Comparison of ENCODE assay signal across 8 cellular contexts in genomic region chr1:2199042-2199810, GRCh38. TPM values are rescaled to one million over a fixed set of nuclear protein-coding genes. Genes with fewer than 3 reads are reported as not detected.
DNase-seq lines count a peak whose midpoint lies in the region; ATAC-seq, FAIRE-seq and TF ChIP-seq lines count a peak whose summit lies in the region.

No MANE protein-coding gene starts in this region.

- BruUV-seq in HepG2 (replicated peaks; lab: Mats Ljungman, UMichigan) = no TSS peak

- H2AFZ ChIP-seq in HepG2 (ENCODE audit: low read length) = no peak overlapping the region

- no peak for TF ChIP-seq RAD21 in HepG2 (CRISPR knock-in tag; IDR thresholded peaks at IDR 0.05)

- TF ChIP-seq CTCF in 22Rv1 (IDR thresholded peaks at IDR 0.05) = no peak
- no peak for TF ChIP-seq CTCF in dorsolateral prefrontal cortex (IDR thresholded peaks at IDR 0.05 in 54 of 56, conservative IDR thresholded peaks at IDR 0.05 in 2 of 56; ENCODE audit: low read depth in 1 of 56, partially characterized antibody in 56 of 56)
- TF ChIP-seq CTCF in HepG2 (CRISPR knock-in tag; IDR thresholded peaks at IDR 0.05) = peak; percentile 35; the same call in 1 of the 2 replicates

- in situ Hi-C loops in HepG2 (cut with HindIII; ENCODE audit: extremely low pct_ligation_motif_present, low pct_unique_long_range_greater_than_20kb) = loop anchor here (5.0 to 25.0 kb wide), 2 partner anchors 33 to 313 kb away; no protein-coding TSS in a partner anchor

- no peaks in the 10 kb centered on the region for H3K79me2 ChIP-seq in HepG2 (ENCODE audit: insufficient read depth, low read length)

- H3K27me3 ChIP-seq in dorsolateral prefrontal cortex = no peaks in the 10 kb centered on the region
- H3K27me3 ChIP-seq in HepG2 (ENCODE audit: control insufficient read depth in 1 of 2, insufficient read depth in 2 of 2, low read length in 2 of 2) = peaks cover 0 to 20% of the 10 kb centered on the region in 2 experiments; a peak in 4 of 5 replicates

- FAIRE-seq in HepG2 (lab: Jason Lieb, UNC) = no peak

- CTCF ChIA-PET in HepG2 (lab: Yijun Ruan, JAX; ENCODE audit: low intra/inter-chr PET ratio, low total read pairs) = no interaction called here

- H3K9me3 ChIP-seq in HepG2 (ENCODE audit: low read length) = no peaks in the 10 kb centered on the region

- TF ChIP-seq EP300 in HepG2 (IDR thresholded peaks at IDR 0.05; ENCODE audit: low read depth in 2 of 2, low read length in 2 of 2) (no peak), HepG2 (CRISPR knock-in tag; IDR thresholded peaks at IDR 0.05; ENCODE audit: borderline replicate concordance) (no peak)

- POLR2A ChIA-PET in HepG2 (lab: Yijun Ruan, JAX) = interaction anchor here (0.5 to 1.5 kb wide), 9 partner anchors 9 to 192 kb away, joined by 3 to 21 read pairs (median 5); partner anchors contain the start of genes MORN1 and RER1

- peak; percentile 65 for ATAC-seq in HepG2

- TF ChIP-seq POLR2A in GM19099 (IDR thresholded peaks at IDR 0.05; ENCODE audit: extremely low read depth, insufficient read length, low read depth) = peak; percentile 68
- TF ChIP-seq POLR2A in HepG2 (IDR thresholded peaks at IDR 0.05; ENCODE audit: insufficient read depth in 1 of 2, low read depth in 2 of 2, low read length in 2 of 2) = no peak

- peaks cover 82% of the 10 kb centered on the region for H3K4me1 ChIP-seq in HepG2 (ENCODE audit: insufficient read depth, low read length)

- peak overlapping the region; percentile 86 for H3K4me2 ChIP-seq in HepG2 (ENCODE audit: low read depth, low read length)

- 47% methylated on average over 20 of the region's 24 CpGs for WGBS in HepG2 (ENCODE audit: low lambda C conversion rate)

- no peaks in the 10 kb centered on the region for H3K36me3 ChIP-seq in HepG2 (replicated peaks in 1 of 2; ENCODE audit: control insufficient read depth in 1 of 2, insufficient read depth in 2 of 2, low read length in 2 of 2)

- intact Hi-C loops in dorsolateral prefrontal cortex (cut with DNase I) = loop anchor here (5.0 to 10.0 kb wide), 3 partner anchors 33 to 346 kb away; no protein-coding TSS in a partner anchor
- intact Hi-C loops in HepG2 (cut with micrococcal nuclease; ENCODE audit: unreplicated experiment) = loop anchor here (5.0 kb wide), 1 partner anchor 33 kb away; no protein-coding TSS in a partner anchor

- DNase-seq in NCI-H187 (lab: John Stamatoyannopoulos, UW) (peak; percentile 22 to 70), dorsolateral prefrontal cortex (peak in 8 of 10 donors; percentile 52 to 88 (median 80)), HepG2 (ENCODE audit: low spot score) (peak; percentile 63), NCI-H2227 treated with DMSO at 0.1 percent for 48 hours (lab: John Stamatoyannopoulos, UW) (no peak)
- DNase-seq in activated CD4-positive, alpha-beta T cell treated with anti-CD3 and anti-CD28 coated beads, Interleukin-2, amount 50 U/mL, for 48 hours = peak; percentile 87 to 90
- DNase-seq in stimulated activated CD4-positive, alpha-beta T cell treated with anti-CD3 and anti-CD28 coated beads, Interleukin-4, amount 100 ng/mL, for 1 hour = peak; percentile 75

- peak overlapping the region; percentile 17 to 73 (median 54) for H3K4me3 ChIP-seq in dorsolateral prefrontal cortex
- H3K4me3 ChIP-seq in HepG2 (replicated peaks in 1 of 3; ENCODE audit: insufficient read depth in 1 of 3, low read depth in 2 of 3, low read length in 3 of 3) = peak overlapping the region; percentile 47 to 64 (median 49); a peak in 5 of 6 replicates

- H4K20me1 ChIP-seq in HepG2 (ENCODE audit: insufficient read depth, low read length) = no peaks in the 10 kb centered on the region

- 0 out of 2 replicates have a peak overlapping the region, but pooled peaks have one; percentile 29 for H3K9ac ChIP-seq in HepG2 (ENCODE audit: insufficient read depth, low read depth, low read length)

- peak overlapping the region; percentile 70 for H3K27ac ChIP-seq in 22Rv1
- peak overlapping the region in 56 of 59 donors; percentile 16 to 90 (median 78) for H3K27ac ChIP-seq in dorsolateral prefrontal cortex
- no peak overlapping the region for H3K27ac ChIP-seq in HepG2 (ENCODE audit: extremely low read length, insufficient read depth, low read length)

TF ChIP-seq in HepG2, 621 proteins besides CTCF, POLR2A, EP300 and RAD21 (continues in another document):
- TF ChIP-seq ZNF30 (CRISPR knock-in tag; IDR thresholded peaks at IDR 0.05) (0 out of 2 replicates have a peak, but pooled peaks have one; percentile 52), XRCC5 (optimal IDR thresholded peaks at IDR 0.05; ENCODE audit: low read length) (peak; percentile 7), TFAP4 (IDR thresholded peaks at IDR 0.05; ENCODE audit: borderline replicate concordance, low read depth) (no peak), NFYB (CRISPR knock-in tag; IDR thresholded peaks at IDR 0.05) (peak; percentile 45; the same call in 1 of the 2 replicates)

RNA-seq across cellular contexts. Expression of gene FAAP20, which starts 4.7 kb away (rescaled TPM):
- total RNA-seq in dorsolateral prefrontal cortex (10 to 100 TPM; 21.8 to 56.4 (median 36.0) TPM), HepG2 (2016; rRNA removed; fragmentation: Illumina TruSeq; extraction: Trizol) (10.4 and 10.8 TPM in 2 replicates)
- 25.8 and 31.3 TPM in 2 replicates for total RNA-seq in HepG2 (2016; cell fraction: cytosol; rRNA removed; fragmentation: Illumina TruSeq; extraction: Trizol; ENCODE audit: low read depth)
- 9.1 and 10.5 TPM in 2 replicates for total RNA-seq in HepG2 (2016; cell fraction: insoluble cytoplasmic fraction; rRNA removed; fragmentation: Illumina TruSeq; extraction: Trizol)
- total RNA-seq in HepG2 (2016; cell fraction: membrane; rRNA removed; fragmentation: Illumina TruSeq; extraction: Trizol) = 30.5 and 36.7 TPM in 2 replicates
- 7.4 and 9.0 TPM in 2 replicates for total RNA-seq in HepG2 (2016; cell fraction: nucleus; rRNA removed; fragmentation: Illumina TruSeq; extraction: Trizol)
- polyA plus RNA-seq in HepG2 (2011; rRNA removed) = 9.6 and 14.4 TPM in 2 replicates
- polyA plus RNA-seq in HepG2 (2011; cell fraction: cytosol; rRNA removed) = 8.7 and 21.7 TPM in 2 replicates
- polyA plus RNA-seq in HepG2 (2011; cell fraction: nucleus; rRNA removed) = 37.4 and 44.6 TPM in 2 replicates
- polyA plus RNA-seq in HepG2 (2012) = 24.2 and 24.5 TPM in 2 replicates
- polyA plus RNA-seq in HepG2 (2016; cell fraction: cytosol; fragmentation: Illumina TruSeq; extraction: Trizol; ENCODE audit: low read depth) = 237 and 239 TPM in 2 replicates
- 38.7 and 46.2 TPM in 2 replicates for polyA plus RNA-seq in HepG2 (2016; cell fraction: insoluble cytoplasmic fraction; fragmentation: Illumina TruSeq; extraction: Trizol; ENCODE audit: low read depth)
- 156 and 163 TPM in 2 replicates for polyA plus RNA-seq in HepG2 (2016; cell fraction: membrane; fragmentation: Illumina TruSeq; extraction: Trizol; ENCODE audit: low read depth)
- 44.5 and 50.9 TPM in 2 replicates for polyA plus RNA-seq in HepG2 (2016; cell fraction: nucleus; fragmentation: Illumina TruSeq; extraction: Trizol; ENCODE audit: insufficient read depth, low read depth)
- polyA minus RNA-seq in HepG2 (2011; rRNA and poly(A)+ RNA removed; ENCODE audit: low replicate concordance) = 3.5 and 6.2 TPM in 2 replicates
- polyA minus RNA-seq in HepG2 (2011; cell fraction: cytosol; rRNA and poly(A)+ RNA removed) = 5.6 and 7.3 TPM in 2 replicates
- 6.3 and 6.6 TPM in 2 replicates for polyA minus RNA-seq in HepG2 (2011; cell fraction: nucleus; rRNA and poly(A)+ RNA removed)

RNA-seq across cellular contexts. Expression of gene SKI, which starts 28.9 kb away (rescaled TPM):
- 100 to 1,000 TPM in 27 of 120 experiments, 10 to 100 TPM in 93; 65.3 to 147 (median 87.5) TPM for total RNA-seq in dorsolateral prefrontal cortex
- total RNA-seq in HepG2 (2016; rRNA removed; fragmentation: Illumina TruSeq; extraction: Trizol) = 6.9 and 9.6 TPM in 2 replicates
- 3.4 and 6.3 TPM in 2 replicates for total RNA-seq in HepG2 (2016; cell fraction: cytosol; rRNA removed; fragmentation: Illumina TruSeq; extraction: Trizol; ENCODE audit: low read depth)
- 7.7 and 7.9 TPM in 2 replicates for total RNA-seq in HepG2 (2016; cell fraction: insoluble cytoplasmic fraction; rRNA removed; fragmentation: Illumina TruSeq; extraction: Trizol)
- 4.6 and 5.7 TPM in 2 replicates for total RNA-seq in HepG2 (2016; cell fraction: membrane; rRNA removed; fragmentation: Illumina TruSeq; extraction: Trizol)
- 10.6 and 12.2 TPM in 2 replicates for total RNA-seq in HepG2 (2016; cell fraction: nucleus; rRNA removed; fragmentation: Illumina TruSeq; extraction: Trizol)
- 4.7 and 5.9 TPM in 2 replicates for polyA plus RNA-seq in HepG2 (2011; rRNA removed)
- 3.8 and 4.2 TPM in 2 replicates for polyA plus RNA-seq in HepG2 (2011; cell fraction: cytosol; rRNA removed)
- 20.3 and 21.2 TPM in 2 replicates for polyA plus RNA-seq in HepG2 (2011; cell fraction: nucleus; rRNA removed)
- polyA plus RNA-seq in HepG2 (2012) = 10.1 and 12.3 TPM in 2 replicates
- polyA plus RNA-seq in HepG2 (2016; cell fraction: cytosol; fragmentation: Illumina TruSeq; extraction: Trizol; ENCODE audit: low read depth) = 0.60 and 0.83 TPM in 2 replicates
- 16.7 and 23.3 TPM in 2 replicates for polyA plus RNA-seq in HepG2 (2016; cell fraction: insoluble cytoplasmic fraction; fragmentation: Illumina TruSeq; extraction: Trizol; ENCODE audit: low read depth)
- polyA plus RNA-seq in HepG2 (2016; cell fraction: membrane; fragmentation: Illumina TruSeq; extraction: Trizol; ENCODE audit: low read depth) = 3.7 and 4.4 TPM in 2 replicates
- 33.8 and 34.3 TPM in 2 replicates for polyA plus RNA-seq in HepG2 (2016; cell fraction: nucleus; fragmentation: Illumina TruSeq; extraction: Trizol; ENCODE audit: insufficient read depth, low read depth)
- polyA minus RNA-seq in HepG2 (2011; rRNA and poly(A)+ RNA removed; ENCODE audit: low replicate concordance) = 4.4 and 14.7 TPM in 2 replicates
- polyA minus RNA-seq in HepG2 (2011; cell fraction: cytosol; rRNA and poly(A)+ RNA removed) = 16.7 and 22.2 TPM in 2 replicates
- 10.9 and 12.1 TPM in 2 replicates for polyA minus RNA-seq in HepG2 (2011; cell fraction: nucleus; rRNA and poly(A)+ RNA removed)

Comparison
In these comparisons a context has a peak if more than half of its experiments do, and no peak if none do; other contexts are left out.
1. RNA of gene SKI, which starts 28.9 kb away (total RNA-seq): 65.3 to 147 TPM in dorsolateral prefrontal cortex; 3.4 to 12.2 TPM in HepG2; every median in the first group is over 4 times any median in the second.